23 cellular contexts compared by ENCODE assay signal in genomic region chr16:23478566-23478965, GRCh38.
"Had no signal": no experiment of that assay in that cellular context is flagged by ENCODE, and none has a peak within 500 bp of the region (broad histone marks: within the 10 kb centered on the region; RNA-seq: fewer than 3 reads in every experiment).

No MANE protein-coding gene starts in this region.

- H3K27me3 Mint-ChIP-seq: activated T-helper 17 cell treated with anti-CD3 and anti-CD28 coated beads, Interleukin-2, amount 50 U/mL, for 72 hours; stimulated activated naive CD8-positive, alpha-beta T cell treated with anti-CD3 and anti-CD28 coated beads, Interleukin-15, Interleukin-2, amounts not matched to agents 100 ng/mL and 50 ng/mL, for 24 hours had no signal

- H3K4me3 Mint-ChIP-seq: activated CD8-positive, alpha-beta T cell treated with anti-CD3 and anti-CD28 coated beads, Interleukin-2, amount 10 ng/mL, durations not matched to agents 7 days and 5 days; activated T-helper 17 cell treated with anti-CD3 and anti-CD28 coated beads, Interleukin-2, amount 50 U/mL, for 72 hours; mesothelial cell of epicardium; natural killer cell; stimulated activated naive CD8-positive, alpha-beta T cell treated with anti-CD3 and anti-CD28 coated beads, Interleukin-15, Interleukin-2, amounts not matched to agents 100 ng/mL and 50 ng/mL, for 24 hours had no signal

- H3K4me3 ChIP-seq: body of pancreas, cardiac muscle cell, esophagus muscularis mucosa, left lung, prostate gland, suprapubic skin, transverse colon, vagina had no signal

- H3K27ac Mint-ChIP-seq: activated CD8-positive, alpha-beta T cell treated with anti-CD3 and anti-CD28 coated beads, Interleukin-2, amount 10 ng/mL, durations not matched to agents 7 days and 5 days; mesothelial cell of epicardium; natural killer cell; stimulated activated naive CD8-positive, alpha-beta T cell treated with anti-CD3 and anti-CD28 coated beads, Interleukin-15, Interleukin-2, amounts not matched to agents 100 ng/mL and 50 ng/mL, for 24 hours had no signal

- H3K9me3 Mint-ChIP-seq: activated T-helper 17 cell treated with anti-CD3 and anti-CD28 coated beads, Interleukin-2, amount 50 U/mL, for 72 hours; mesothelial cell of epicardium; natural killer cell; stimulated activated naive CD8-positive, alpha-beta T cell treated with anti-CD3 and anti-CD28 coated beads, Interleukin-15, Interleukin-2, amounts not matched to agents 100 ng/mL and 50 ng/mL, for 24 hours had no signal

- H3K4me1 Mint-ChIP-seq: activated T-helper 17 cell treated with anti-CD3 and anti-CD28 coated beads, Interleukin-2, amount 50 U/mL, for 72 hours; mesothelial cell of epicardium had no signal

- H3K9me3 ChIP-seq: body of pancreas, esophagus muscularis mucosa, left lung, prostate gland, suprapubic skin, transverse colon, vagina had no signal

- H3K27me3 ChIP-seq: body of pancreas, cardiac muscle cell, esophagus muscularis mucosa, left lung, suprapubic skin, transverse colon, vagina had no signal

- FAIRE-seq: frontal cortex had no signal

- DNase-seq: activated CD4-positive, alpha-beta T cell treated with anti-CD3 and anti-CD28 coated beads, Interleukin-2, amount 50 U/mL, for 1 hour; activated CD8-positive, alpha-beta T cell treated with anti-CD3 and anti-CD28 coated beads, Interleukin-2, amount 10 ng/mL, durations not matched to agents 7 days and 5 days; activated naive CD4-positive, alpha-beta T cell; body of pancreas; dermis blood vessel endothelial cell; effector CD8-positive, alpha-beta T cell; glutamatergic neuron; hippocampal formation; kidney glomerular epithelial cell; left lung; natural killer cell; stimulated activated CD4-positive, alpha-beta T cell treated with anti-CD3 and anti-CD28 coated beads, Interleukin-4, amount 100 ng/mL, for 24 hours; transverse colon had no signal

- H3K27ac ChIP-seq: body of pancreas, cardiac muscle cell, esophagus muscularis mucosa, left lung, prostate gland, suprapubic skin, transverse colon, vagina had no signal

- H3K4me1 ChIP-seq: body of pancreas, esophagus muscularis mucosa, left lung, prostate gland, suprapubic skin, transverse colon, vagina had no signal

- ATAC-seq: activated CD4-positive, CD25-positive, alpha-beta regulatory T cell treated with anti-CD3 and anti-CD28 coated beads, Interleukin-2, amount 50 U/mL, for 24 hours; activated CD8-positive, alpha-beta T cell treated with anti-CD3 and anti-CD28 coated beads, Interleukin-2, amount 10 ng/mL, durations not matched to agents 7 days and 5 days; activated T-helper 17 cell treated with anti-CD3 and anti-CD28 coated beads, Interleukin-2, amount 50 U/mL, for 72 hours; body of pancreas; left lung; natural killer cell had no signal
